In genomic region chr22:31122532-31123291, GRCh38 we compare ENCODE assay signal across 9 cellular contexts. TPM values are rescaled to one million over a fixed set of nuclear protein-coding genes. Genes with fewer than 3 reads are reported as not detected.
DNase-seq lines count a peak whose midpoint lies in the region; ATAC-seq, FAIRE-seq and TF ChIP-seq lines count a peak whose summit lies in the region.
"Had no signal": no experiment of that assay in that cellular context is flagged by ENCODE, and none has a peak within 500 bp of the region (broad histone marks: within the 10 kb centered on the region; RNA-seq: fewer than 3 reads in every experiment).

A gene with protein sequence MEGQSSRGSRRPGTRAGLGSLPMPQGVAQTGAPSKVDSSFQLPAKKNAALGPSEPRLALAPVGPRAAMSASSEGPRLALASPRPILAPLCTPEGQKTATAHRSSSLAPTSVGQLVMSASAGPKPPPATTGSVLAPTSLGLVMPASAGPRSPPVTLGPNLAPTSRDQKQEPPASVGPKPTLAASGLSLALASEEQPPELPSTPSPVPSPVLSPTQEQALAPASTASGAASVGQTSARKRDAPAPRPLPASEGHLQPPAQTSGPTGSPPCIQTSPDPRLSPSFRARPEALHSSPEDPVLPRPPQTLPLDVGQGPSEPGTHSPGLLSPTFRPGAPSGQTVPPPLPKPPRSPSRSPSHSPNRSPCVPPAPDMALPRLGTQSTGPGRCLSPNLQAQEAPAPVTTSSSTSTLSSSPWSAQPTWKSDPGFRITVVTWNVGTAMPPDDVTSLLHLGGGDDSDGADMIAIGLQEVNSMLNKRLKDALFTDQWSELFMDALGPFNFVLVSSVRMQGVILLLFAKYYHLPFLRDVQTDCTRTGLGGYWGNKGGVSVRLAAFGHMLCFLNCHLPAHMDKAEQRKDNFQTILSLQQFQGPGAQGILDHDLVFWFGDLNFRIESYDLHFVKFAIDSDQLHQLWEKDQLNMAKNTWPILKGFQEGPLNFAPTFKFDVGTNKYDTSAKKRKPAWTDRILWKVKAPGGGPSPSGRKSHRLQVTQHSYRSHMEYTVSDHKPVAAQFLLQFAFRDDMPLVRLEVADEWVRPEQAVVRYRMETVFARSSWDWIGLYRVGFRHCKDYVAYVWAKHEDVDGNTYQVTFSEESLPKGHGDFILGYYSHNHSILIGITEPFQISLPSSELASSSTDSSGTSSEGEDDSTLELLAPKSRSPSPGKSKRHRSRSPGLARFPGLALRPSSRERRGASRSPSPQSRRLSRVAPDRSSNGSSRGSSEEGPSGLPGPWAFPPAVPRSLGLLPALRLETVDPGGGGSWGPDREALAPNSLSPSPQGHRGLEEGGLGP (plus strand): TSS chr22:31122966. CDS start chr22:31123015, 49 bp downstream.

- H3K27me3 Mint-ChIP-seq in stimulated activated memory B cell treated with anti-CD40 and anti-IgM and Interleukin-4, amounts not matched to agents 10 μg/mL and 1 μg/mL and 100 μg/mL, for 72 hours = peaks cover 18% of the 10 kb centered on the region

- in situ Hi-C loops in Caki2 (cut with HindIII; ENCODE audit: low pct_unique_long_range_greater_than_20kb, low sequenced_read_pairs) = no loop called here
- in situ Hi-C loops in K562 (cut with MboI) = no loop called here

- H4K20me1 ChIP-seq in K562 (replicated peaks; ENCODE audit: control insufficient read depth, insufficient read depth, low read length) = no peaks in the 10 kb centered on the region

- 17% methylated on average over 9 of the region's 10 CpGs for WGBS in K562 (ENCODE audit: insufficient coverage, low coverage, missing lambda C conversion rate)
- WGBS in small intestine, 3 donors = 9 to 30% (median 15%) methylated on average over 10 of the region's 10 CpGs

- H3K4me2 ChIP-seq in K562 (ENCODE audit: insufficient read depth, low read length) = peak within 1 kb of the TSS; percentile 32

- peak within 1 kb of the TSS; percentile 8; the same call in 1 of the 2 replicates for H3K4me3 ChIP-seq in K562
- H3K4me3 ChIP-seq in small intestine (ENCODE audit: low read depth in 1 of 2, low read length in 2 of 2) = peak within 1 kb of the TSS; percentile 49 to 77

- no peaks in the 10 kb centered on the region for H3K79me2 ChIP-seq in K562 (ENCODE audit: control insufficient read depth, insufficient read depth, low read length)

- H3K36me3 ChIP-seq in K562 (ENCODE audit: control insufficient read depth, insufficient read depth, low read length) (no peaks in the 10 kb centered on the region), small intestine (ENCODE audit: control insufficient read depth in 2 of 2, insufficient read depth in 2 of 2, low read length in 2 of 2) (no peaks in the 10 kb centered on the region)

- H2AFZ ChIP-seq in K562 (ENCODE audit: low read depth, low read length) = peak within 1 kb of the TSS; percentile 66

- POLR2A ChIA-PET in K562 (lab: Yijun Ruan, JAX) = interaction anchor here (0.8 kb wide), 1 partner anchor 168 kb away, joined by 3 read pairs; no protein-coding TSS in a partner anchor

- H3K27ac Mint-ChIP-seq in stimulated activated memory B cell treated with anti-CD40 and anti-IgM and Interleukin-4, amounts not matched to agents 10 μg/mL and 1 μg/mL and 100 μg/mL, for 72 hours = no peak within 1 kb of the TSS

- TF ChIP-seq EP300 in K562 (IDR thresholded peaks at IDR 0.05; ENCODE audit: low read length) = no peak

- H3K9me3 Mint-ChIP-seq in stimulated activated memory B cell treated with anti-CD40 and anti-IgM and Interleukin-4, amounts not matched to agents 10 μg/mL and 1 μg/mL and 100 μg/mL, for 72 hours = no peaks in the 10 kb centered on the region

- CTCF ChIA-PET in K562 (lab: Yijun Ruan, JAX; ENCODE audit: low intra/inter-chr PET ratio) = no interaction called here

- intact Hi-C loops in K562 (cut with micrococcal nuclease) = no loop called here

- no peak within 1 kb of the TSS for H3K27ac ChIP-seq in K562 (ENCODE audit: extremely low read depth, low read depth, low read length)
- peak within 1 kb of the TSS; percentile 88 to 92 for H3K27ac ChIP-seq in small intestine (ENCODE audit: low read depth in 1 of 2, low read length in 1 of 2)

- no peak for TF ChIP-seq CTCF in K562 (IDR thresholded peaks at IDR 0.05 in 2 of 3, conservative IDR thresholded peaks at IDR 0.05 in 1 of 3; ENCODE audit: insufficient read depth in 2 of 3, low read depth in 1 of 3, low read length in 3 of 3)

- H3K4me1 ChIP-seq in K562 (replicated peaks in 1 of 2; ENCODE audit: control insufficient read depth in 2 of 2, insufficient read depth in 2 of 2, low read length in 2 of 2) (peaks cover 29 to 60% of the 10 kb centered on the region in 2 experiments), small intestine (ENCODE audit: control insufficient read depth in 2 of 2, insufficient read depth in 1 of 2, low read depth in 1 of 2, low read length in 1 of 2) (peaks cover 0 to 6% of the 10 kb centered on the region in 2 donors)

- H3K36me3 Mint-ChIP-seq in stimulated activated memory B cell treated with anti-CD40 and anti-IgM and Interleukin-4, amounts not matched to agents 10 μg/mL and 1 μg/mL and 100 μg/mL, for 72 hours = no peaks in the 10 kb centered on the region

- peaks cover 15% of the 10 kb centered on the region for H3K4me1 Mint-ChIP-seq in stimulated activated memory B cell treated with anti-CD40 and anti-IgM and Interleukin-4, amounts not matched to agents 10 μg/mL and 1 μg/mL and 100 μg/mL, for 72 hours

- H3K9me3 ChIP-seq in K562 (replicated peaks; ENCODE audit: control insufficient read depth, insufficient read depth, low read depth, low read length) (no peaks in the 10 kb centered on the region), small intestine (ENCODE audit: control insufficient read depth, low read depth) (no peaks in the 10 kb centered on the region)

- H3K9ac ChIP-seq in K562 (ENCODE audit: insufficient read depth in 1 of 2, low read depth in 2 of 2, low read length in 2 of 2) = peak within 1 kb of the TSS in 1 of 2 experiments; percentile 2; a peak in 3 of 4 replicates

- TF ChIP-seq RAD21 in K562 (CRISPR knock-in tag; conservative IDR thresholded peaks at IDR 0.05 in 1 of 2, IDR thresholded peaks at IDR 0.05 in 1 of 2) = no peak

- H3K4me3 Mint-ChIP-seq in stimulated activated memory B cell treated with anti-CD40 and anti-IgM and Interleukin-4, amounts not matched to agents 10 μg/mL and 1 μg/mL and 100 μg/mL, for 72 hours = no peak within 1 kb of the TSS

- ATAC-seq in K562 (peak; percentile 71), GM18520 (IDR thresholded peaks at IDR 0.05; ENCODE audit: unreplicated experiment) (no peak), HG03460 (IDR thresholded peaks at IDR 0.05; ENCODE audit: unreplicated experiment) (no peak)
- ATAC-seq in stimulated activated memory B cell treated with anti-CD40 and anti-IgM and Interleukin-4, amounts not matched to agents 10 μg/mL and 1 μg/mL and 100 μg/mL, for 72 hours = no peak

- FAIRE-seq in K562 (lab: Jason Lieb, UNC) (no peak), small intestine (lab: Jason Lieb, UNC) (no peak)
- FAIRE-seq: colon had no signal

- TF ChIP-seq POLR2A in K562 (conservative IDR thresholded peaks at IDR 0.05) = no peak

- H3K27me3 ChIP-seq in K562 (ENCODE audit: control insufficient read depth in 2 of 2, insufficient read depth in 2 of 2, low read length in 2 of 2) = no peaks in the 10 kb centered on the region
- no peaks in the 10 kb centered on the region for H3K27me3 ChIP-seq in small intestine (ENCODE audit: control insufficient read depth in 2 of 2, insufficient read depth in 2 of 2, low read length in 2 of 2)

- BruUV-seq in K562 (replicated peaks; lab: Mats Ljungman, UMichigan) = no TSS peak

- H3K9me1 ChIP-seq in K562 (ENCODE audit: control insufficient read depth, insufficient read depth, low read length) = no peaks in the 10 kb centered on the region

- DNase-seq in Caki2 (ENCODE audit: low read depth) (peak; percentile 33), NCI-H2029 treated with DMSO at 0.1 percent for 48 hours (lab: John Stamatoyannopoulos, UW) (peak; percentile 77), K562 (ENCODE audit: extremely low read depth in 1 of 4, low spot score in 3 of 4) (peak in 1 of 4 experiments; percentile 24), iPS-NIHi7 (ENCODE audit: extremely low spot score) (peak; percentile 81), small intestine (peak; percentile 95)

TF ChIP-seq in K562, 482 proteins besides CTCF, POLR2A, EP300 and RAD21 (continues in another document):
- TF ChIP-seq POLR2G (IDR thresholded peaks at IDR 0.05; ENCODE audit: low read depth, low read length) = 0 out of 2 replicates have a peak, but pooled peaks have one; percentile 37
- no peak for TF ChIP-seq HOMEZ (CRISPR knock-in tag; IDR thresholded peaks at IDR 0.05)

RNA-seq across cellular contexts. Expression of the gene that starts here (rescaled TPM):
- total RNA-seq in Caki2 (2014; rRNA removed; shearing (Covaris generic); ENCODE audit: low replicate concordance) = 0.91 and 1.2 TPM in 2 replicates
- 1.5 and 3.2 TPM in 2 replicates for total RNA-seq in K562 (2011; cell fraction: chromatin; rRNA removed; ENCODE audit: low replicate concordance)
- total RNA-seq in K562 (2011; cell fraction: nucleolus; rRNA removed) = 1.2 and 3.2 TPM in 2 replicates
- total RNA-seq in K562 (2011; cell fraction: nucleoplasm; rRNA removed) = 2.4 and 2.7 TPM in 2 replicates
- total RNA-seq in K562 (2014; rRNA removed) (5.9 and 6.4 TPM in 2 replicates), K562 (2014; rRNA removed; fragmentation: Illumina TruSeq; extraction: Trizol) (1.9 and 2.7 TPM in 2 replicates), K562 (2015; rRNA removed; fragmentation: Illumina TruSeq; extraction: Trizol) (5.8 and 6.7 TPM in 2 replicates), K562 (2021) (6.3 and 7.0 TPM in 2 replicates)
- polyA plus RNA-seq in K562 (2011; rRNA removed) (1.6 and 21.8 TPM in 2 replicates), K562 (2014; fragmentation: Illumina TruSeq; extraction: Trizol) (4.8 and 5.4 TPM in 2 replicates), K562 (2014; fragmentation: Nextera tagmentation; extraction: Ambion mirVana) (under 1 TPM; 0.10 to 0.78 TPM), K562 (2014; rRNA removed) (5.4 and 6.0 TPM in 2 replicates), small intestine (10 to 100 TPM; 12.2 to 93.7 (median 81.9) TPM)
- 4.8 and 29.8 TPM in 2 replicates for polyA plus RNA-seq in K562 (2011; cell fraction: cytosol; rRNA removed)
- 4.7 and 21.8 TPM in 2 replicates for polyA plus RNA-seq in K562 (2011; cell fraction: nucleus; rRNA removed)
- polyA plus RNA-seq in K562 (2012) = 6.0 and 10.4 TPM in 2 replicates
- 1.2 and 7.5 TPM in 2 replicates for polyA minus RNA-seq in K562 (2011; rRNA and poly(A)+ RNA removed)
- 1.4 and 21.9 TPM in 2 replicates for polyA minus RNA-seq in K562 (2011; cell fraction: cytosol; rRNA and poly(A)+ RNA removed)
- polyA minus RNA-seq in K562 (2011; cell fraction: nucleus; rRNA and poly(A)+ RNA removed) = 0.81 and 6.4 TPM in 2 replicates
